11 cellular contexts compared by ENCODE assay signal in genomic region chr7:4951903-4952636, GRCh38. TPM values are rescaled to one million over a fixed set of nuclear protein-coding genes. Genes with fewer than 3 reads are reported as not detected.
DNase-seq lines count a peak whose midpoint lies in the region; ATAC-seq, FAIRE-seq and TF ChIP-seq lines count a peak whose summit lies in the region.
"Had no signal": no experiment of that assay in that cellular context is flagged by ENCODE, and none has a peak within 500 bp of the region (broad histone marks: within the 10 kb centered on the region; RNA-seq: fewer than 3 reads in every experiment).

No MANE protein-coding gene starts in this region.

- no peak overlapping the region for H3K4me3 ChIP-seq in GM06990 (replicated peaks; ENCODE audit: low read depth, low read length)
- H3K4me3 ChIP-seq in HCT116 (replicated peaks in 1 of 2; ENCODE audit: low read depth in 1 of 2, low read length in 2 of 2), result no peak overlapping the region
- no peak overlapping the region for H3K4me3 ChIP-seq in gastroesophageal sphincter
- H3K4me3 ChIP-seq in prostate gland, result no peak overlapping the region

- POLR2A ChIA-PET in HCT116 (lab: Charles Lee), result no interaction called here

- H3K4me1 ChIP-seq in HCT116 (ENCODE audit: control insufficient read depth in 1 of 2, insufficient read depth in 2 of 2, low read length in 2 of 2) (no peaks in the 10 kb centered on the region), gastroesophageal sphincter (no peaks in the 10 kb centered on the region), prostate gland (replicated peaks) (no peaks in the 10 kb centered on the region)
- H3K4me1 ChIP-seq: parathyroid adenoma had no signal

- H3K27ac ChIP-seq in HCT116 (ENCODE audit: low read depth, low read length) (no peak overlapping the region), gastroesophageal sphincter (no peak overlapping the region), prostate gland (no peak overlapping the region)
- H3K27ac ChIP-seq: parathyroid adenoma had no signal

- TF ChIP-seq EP300 in gastroesophageal sphincter (IDR thresholded peaks at IDR 0.05), result no peak

- no peak overlapping the region for H3K4me3 Mint-ChIP-seq in osteocyte (ENCODE audit: unreplicated experiment)

- no TSS peak for BruUV-seq in HCT116 (replicated peaks; lab: Mats Ljungman, UMichigan)

- H3K4me2 ChIP-seq in HCT116 (ENCODE audit: low read length), result no peak overlapping the region

- no peaks in the 10 kb centered on the region for H3K36me3 ChIP-seq in GM06990 (ENCODE audit: control insufficient read depth, insufficient read depth, low read length)
- no peaks in the 10 kb centered on the region for H3K36me3 ChIP-seq in HCT116 (ENCODE audit: control insufficient read depth in 1 of 2, insufficient read depth in 2 of 2, low read length in 2 of 2)
- H3K36me3 ChIP-seq in gastroesophageal sphincter, result no peaks in the 10 kb centered on the region
- no peaks in the 10 kb centered on the region for H3K36me3 ChIP-seq in prostate gland

- CTCF ChIA-PET in HCT116 (lab: Charles Lee), result interaction anchor here (1.4 kb wide), 1 partner anchor 22 kb away, joined by 5 read pairs; no protein-coding TSS in a partner anchor

- RAD21 ChIA-PET in HCT116 (lab: Charles Lee; ENCODE audit: low non-redundant PET in 1 of 2, low total read pairs in 2 of 2, uncharacterized antibody in 2 of 2, unreplicated experiment in 2 of 2), result no interaction called here

- no peaks in the 10 kb centered on the region for H3K4me1 Mint-ChIP-seq in osteocyte (ENCODE audit: unreplicated experiment)

- no peak overlapping the region for H2AFZ ChIP-seq in HCT116 (ENCODE audit: low read depth, low read length, poor library complexity, severe bottlenecking)
- H2AFZ ChIP-seq: parathyroid adenoma had no signal

- no peaks in the 10 kb centered on the region for H3K79me2 ChIP-seq in HCT116 (ENCODE audit: insufficient read depth, low read length)
- H3K79me2 ChIP-seq: parathyroid adenoma had no signal

- H3K9me3 ChIP-seq in HCT116 (ENCODE audit: control insufficient read depth in 1 of 2, insufficient read depth in 1 of 2, low read depth in 1 of 2, low read length in 2 of 2), result no peaks in the 10 kb centered on the region
- no peaks in the 10 kb centered on the region for H3K9me3 ChIP-seq in gastroesophageal sphincter
- H3K9me3 ChIP-seq in prostate gland, result no peaks in the 10 kb centered on the region

- peaks cover 16% of the 10 kb centered on the region for H3K27me3 Mint-ChIP-seq in osteocyte (ENCODE audit: unreplicated experiment)

- no peaks in the 10 kb centered on the region for H4K20me1 ChIP-seq in HCT116 (ENCODE audit: insufficient read depth)

- FAIRE-seq in RCC 7860 (lab: Jason Lieb, UNC), result no peak

- WGBS in gastroesophageal sphincter (ENCODE audit: low coverage in 1 of 2), 2 donors, result 5 to 16% methylated on average over 4 to 5 of the region's 11 CpGs
- 35% methylated on average over 11 of the region's 11 CpGs for WGBS in prostate gland

- no peak for TF ChIP-seq POLR2A in HCT116 (IDR thresholded peaks at IDR 0.05; ENCODE audit: borderline replicate concordance, extremely low read depth, insufficient read depth, insufficient read length)
- no peak for TF ChIP-seq POLR2A in gastroesophageal sphincter (IDR thresholded peaks at IDR 0.05)
- TF ChIP-seq POLR2A in prostate gland (IDR thresholded peaks at IDR 0.05), result no peak

- peaks cover 5% of the 10 kb centered on the region for H3K9me3 Mint-ChIP-seq in osteocyte (ENCODE audit: unreplicated experiment)

- ATAC-seq in HCT116, result 0 out of 2 replicates have a peak, but pooled peaks have one; percentile 38
- ATAC-seq in gastroesophageal sphincter, result no peak

- intact Hi-C loops in HCT116 (cut with micrococcal nuclease), result no loop called here
- intact Hi-C loops in prostate gland (cut with DNase I), result no loop called here

- no peak overlapping the region for H3K9ac ChIP-seq in HCT116 (ENCODE audit: low read length)
- H3K9ac ChIP-seq: parathyroid adenoma had no signal

- H3K27me3 ChIP-seq in GM06990 (replicated peaks; ENCODE audit: control insufficient read depth, insufficient read depth, low read length) (no peaks in the 10 kb centered on the region), HCT116 (ENCODE audit: insufficient read depth, low read length) (no peaks in the 10 kb centered on the region; the same call in 1 of the 2 replicates), gastroesophageal sphincter (peaks cover 73% of the 10 kb centered on the region), prostate gland (replicated peaks; ENCODE audit: insufficient read depth) (no peaks in the 10 kb centered on the region)

- no peak for TF ChIP-seq RAD21 in HCT116 (IDR thresholded peaks at IDR 0.05; ENCODE audit: low read depth)

- no peaks in the 10 kb centered on the region for H3K36me3 Mint-ChIP-seq in osteocyte (ENCODE audit: unreplicated experiment)

- TF ChIP-seq CTCF in GM06990 (IDR thresholded peaks at IDR 0.05; ENCODE audit: insufficient read depth, low read length, poor library complexity, severe bottlenecking), result no peak
- no peak for TF ChIP-seq CTCF in HCT116 (IDR thresholded peaks at IDR 0.05 in 2 of 3, conservative IDR thresholded peaks at IDR 0.05 in 1 of 3; ENCODE audit: borderline replicate concordance in 1 of 3, insufficient read depth in 1 of 3, low read depth in 2 of 3, low read length in 2 of 3)
- TF ChIP-seq CTCF in osteocyte (IDR thresholded peaks at IDR 0.05), result no peak
- TF ChIP-seq CTCF in gastroesophageal sphincter (IDR thresholded peaks at IDR 0.05), result no peak
- TF ChIP-seq CTCF in prostate gland (IDR thresholded peaks at IDR 0.05), result no peak

- H3K9me2 ChIP-seq in HCT116 (ENCODE audit: insufficient read depth), result no peaks in the 10 kb centered on the region

- DNase-seq in GM06990 (ENCODE audit: extremely low read depth, insufficient read length), result peak; percentile 43
- DNase-seq in HCT116 (ENCODE audit: low read depth, low spot score), result no peak
- DNase-seq in iPS-NIHi7 (ENCODE audit: extremely low spot score), result peak; percentile 74
- DNase-seq in osteocyte (ENCODE audit: extremely low spot score, unreplicated experiment), result no peak
- no peak for DNase-seq in RCC 7860 (ENCODE audit: low spot score)
- no peak for DNase-seq in prostate gland (ENCODE audit: low spot score)

- no peak overlapping the region for H3K27ac Mint-ChIP-seq in osteocyte (ENCODE audit: unreplicated experiment)

TF ChIP-seq in HCT116, 20 proteins besides CTCF, POLR2A, EP300 and RAD21 (continues in another document):
- no peak for TF ChIP-seq ZBTB33 (IDR thresholded peaks at IDR 0.05; ENCODE audit: extremely low read depth, insufficient replicate concordance, low read length)

TF ChIP-seq in PFSK-1, 5 proteins besides CTCF, POLR2A, EP300 and RAD21:
- TF ChIP-seq POLR2AphosphoS5 (IDR thresholded peaks at IDR 0.05; ENCODE audit: low read depth, low read length), result no peak
- no peak for TF ChIP-seq FOXP2 (optimal IDR thresholded peaks at IDR 0.05; ENCODE audit: borderline replicate concordance, extremely low read depth, extremely low read length, insufficient read depth)
- peak; percentile 81 to 92 for TF ChIP-seq REST (IDR thresholded peaks at IDR 0.05; ENCODE audit: insufficient read depth in 1 of 2, low read depth in 2 of 2, low read length in 2 of 2)
- no peak for TF ChIP-seq TAF1 (IDR thresholded peaks at IDR 0.05; ENCODE audit: borderline replicate concordance, insufficient read depth, low read length)
- no peak for TF ChIP-seq SIN3A (IDR thresholded peaks at IDR 0.05; ENCODE audit: borderline replicate concordance, insufficient read depth, low read length)

RNA-seq across cellular contexts. Expression of gene MMD2, which starts 6.9 kb away (rescaled TPM):
- total RNA-seq in HCT116 (2021; ENCODE audit: unreplicated experiment), result not detected
- polyA plus RNA-seq in HCT116 (2012), result not detected in 2 replicates
- not detected for polyA plus RNA-seq in PFSK-1 (2012; ENCODE audit: insufficient read length, low read depth)
- total RNA-seq in osteocyte, result not detected in 2 replicates
- 1 to 10 TPM in 1 of 4 donors, not detected in 3; 1.1 TPM for total RNA-seq in gastroesophageal sphincter
- 10 to 100 TPM in 1 of 2 donors, not detected in 1; 14.7 TPM for total RNA-seq in prostate gland
- total RNA-seq: G401, glomerular endothelial cell had no signal

Comparison
In these comparisons a context has a peak if more than half of its experiments do, and no peak if none do; other contexts are left out.
1. DNase-seq: peak in GM06990 (single experiment) and iPS-NIHi7 (single experiment); none in HCT116 (single experiment), osteocyte (single experiment), RCC 7860 (single experiment) and prostate gland (single experiment).